ENCODE assay signal across 1 cellular context in genomic region chr17:18087610-18088491, GRCh38.
TF ChIP-seq lines count a peak whose summit lies in the region.

TSS of gene DRG2 (plus strand) at chr17:18087948. CDS start at chr17:18088024, 76 bp downstream.

TF ChIP-seq in K562, 482 proteins besides CTCF, POLR2A, EP300 and RAD21 (continued from another document and continues in another):
- TF ChIP-seq ZBTB2 (IDR thresholded peaks at IDR 0.05) (0 out of 2 replicates have a peak, but pooled peaks have one; percentile 55), PKNOX1 (IDR thresholded peaks at IDR 0.05) (no peak), SIN3B (IDR thresholded peaks at IDR 0.05; ENCODE audit: low read depth) (peak; percentile 72), VEZF1 (CRISPR knock-in tag; IDR thresholded peaks at IDR 0.05) (peak; percentile 83), POLR2G (IDR thresholded peaks at IDR 0.05; ENCODE audit: low read depth, low read length) (peak; percentile 93), BCLAF1 (IDR thresholded peaks at IDR 0.05; ENCODE audit: borderline replicate concordance in 1 of 2, control insufficient read depth in 1 of 2, low read depth in 2 of 2, low read length in 1 of 2) (peak in 1 of 2 experiments; percentile 96; a peak in 2 of 4 replicates), MITF (IDR thresholded peaks at IDR 0.05) (no peak), CCNT2 (IDR thresholded peaks at IDR 0.05; ENCODE audit: borderline replicate concordance, extremely low read depth, insufficient read length, low read depth, low read length) (peak; percentile 69), FIP1L1 (IDR thresholded peaks at IDR 0.05; ENCODE audit: low read depth, low read length, poor library complexity, severe bottlenecking) (peak; percentile 94), TFAP4 (CRISPR knock-in tag; IDR thresholded peaks at IDR 0.05; ENCODE audit: borderline replicate concordance) (peak; percentile 95), PHB (CRISPR knock-in tag; IDR thresholded peaks at IDR 0.05) (no peak), CREB1 (IDR thresholded peaks at IDR 0.05) (peak; percentile 44; the same call in 1 of the 2 replicates), CREB1 (CRISPR knock-in tag; IDR thresholded peaks at IDR 0.05) (peak; percentile 75), TCF7 (IDR thresholded peaks at IDR 0.05; ENCODE audit: borderline replicate concordance) (peak; percentile 57; the same call in 1 of the 2 replicates), EWSR1 (IDR thresholded peaks at IDR 0.05; ENCODE audit: borderline replicate concordance, low read depth, partially characterized antibody) (no peak), BRF2 (IDR thresholded peaks at IDR 0.05; ENCODE audit: borderline replicate concordance, insufficient read depth, insufficient read length) (no peak), NKRF (IDR thresholded peaks at IDR 0.05; ENCODE audit: borderline replicate concordance) (peak; percentile 56; the same call in 1 of the 2 replicates), DACH1 (IDR thresholded peaks at IDR 0.05; ENCODE audit: partially characterized antibody) (no peak), TAF9B (IDR thresholded peaks at IDR 0.05; ENCODE audit: partially characterized antibody) (peak; percentile 88), CHD7 (IDR thresholded peaks at IDR 0.05; ENCODE audit: low read depth, low read length) (no peak), ELF2 (CRISPR knock-in tag; IDR thresholded peaks at IDR 0.05) (peak; percentile 51; the same call in 1 of the 2 replicates), LARP7 (IDR thresholded peaks at IDR 0.05) (no peak)
